ENCODE assay signal across 14 cellular contexts in the genomic region with DNA sequence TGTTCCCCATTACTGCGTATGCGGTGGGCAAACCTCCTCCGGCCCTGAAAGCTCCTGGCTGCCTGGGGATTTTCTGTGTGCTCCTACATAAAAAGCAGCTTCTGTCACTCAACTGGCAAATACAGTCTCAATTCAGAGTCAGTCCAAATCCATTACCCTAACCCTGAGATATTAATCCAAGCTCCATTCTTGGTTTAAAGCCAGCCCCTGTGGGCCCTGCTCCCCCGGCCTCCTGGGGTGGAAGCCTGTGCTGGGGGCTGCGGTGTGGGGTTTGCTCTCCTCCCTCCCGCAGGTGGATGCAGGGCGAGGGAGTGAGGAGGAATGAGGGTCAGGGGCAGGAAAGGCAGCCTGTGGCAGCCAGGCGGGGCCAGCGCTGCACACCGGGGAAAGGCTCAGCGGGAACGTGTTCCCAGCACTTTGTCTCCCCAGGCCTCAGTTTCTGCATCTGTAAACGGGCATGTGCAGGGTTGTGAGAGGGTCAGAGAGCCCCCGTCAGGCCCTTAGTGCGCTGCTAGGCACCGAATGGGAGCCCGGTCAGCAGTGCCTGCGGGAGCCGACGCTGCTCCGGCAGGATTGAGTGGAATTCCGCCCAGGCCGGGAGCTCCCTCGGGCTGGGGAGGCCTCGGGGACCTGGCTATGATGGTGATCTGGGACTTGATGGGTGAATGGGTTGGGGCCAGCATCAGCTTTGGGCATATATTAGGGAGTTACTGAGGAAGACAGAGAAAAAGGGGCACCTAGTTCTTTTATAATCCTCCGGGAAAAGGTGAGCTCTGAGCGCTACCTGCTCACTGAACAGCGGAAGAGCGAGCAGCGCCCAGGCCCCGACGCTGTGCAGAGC. TPM values are rescaled to one million over a fixed set of nuclear protein-coding genes. Genes with fewer than 3 reads are reported as not detected.
DNase-seq lines count a peak whose midpoint lies in the region; ATAC-seq and TF ChIP-seq lines count a peak whose summit lies in the region.
"Had no signal": no experiment of that assay in that cellular context is flagged by ENCODE, and none has a peak within 500 bp of the region (broad histone marks: within the 10 kb centered on the region; RNA-seq: fewer than 3 reads in every experiment).

No MANE protein-coding gene starts in this region.

- H3K14ac ChIP-seq in neuronal stem cell (ENCODE audit: low read length) = no peak overlapping the region

- H3K4me1 Mint-ChIP-seq in WTC11 = peaks cover 3% of the 10 kb centered on the region
- H3K4me1 Mint-ChIP-seq in activated naive CD8-positive, alpha-beta T cell treated with anti-CD3 and anti-CD28 coated beads, Interleukin-2, amount 50 U/mL, for 24 hours = peaks cover 8% of the 10 kb centered on the region
- peaks cover 2% of the 10 kb centered on the region for H3K4me1 Mint-ChIP-seq in activated CD4-positive, alpha-beta T cell treated with anti-CD3 and anti-CD28 coated beads for 36 hours

- peak overlapping the region; percentile 45 for H3K9ac ChIP-seq in neuronal stem cell (ENCODE audit: low read depth, low read length, poor library complexity)
- H3K9ac ChIP-seq: KMS-11 had no signal

- H2AFZ ChIP-seq in neuronal stem cell (ENCODE audit: low read length) = peak overlapping the region; percentile 36

- H3K18ac ChIP-seq in neuronal stem cell (ENCODE audit: low read length) = no peak overlapping the region

- no peak overlapping the region for H3K4ac ChIP-seq in neuronal stem cell (ENCODE audit: low read length)

- no peak overlapping the region for H2BK12ac ChIP-seq in neuronal stem cell (ENCODE audit: low read length)

- H2BK120ac ChIP-seq in neuronal stem cell (ENCODE audit: low read depth, low read length) = no peak overlapping the region

- no peak for TF ChIP-seq EP300 in transverse colon (IDR thresholded peaks at IDR 0.05; ENCODE audit: low read depth)

- H2BK15ac ChIP-seq in neuronal stem cell (ENCODE audit: low read length) = no peak overlapping the region

- DNase-seq in WTC11 (ENCODE audit: low spot score) (peak; percentile 11), neuronal stem cell (ENCODE audit: low spot score) (no peak), brain microvascular endothelial cell (no peak), transverse colon (no peak)
- no peak for DNase-seq in activated naive CD8-positive, alpha-beta T cell treated with anti-CD3 and anti-CD28 coated beads, Interleukin-2, amount 50 U/mL, for 24 hours
- no peak for DNase-seq in activated CD4-positive, alpha-beta T cell treated with anti-CD3 and anti-CD28 coated beads for 36 hours
- DNase-seq: COR-L47; NCI-H510A treated with DMSO at 0.1 percent for 48 hours; stimulated activated CD4-positive, alpha-beta T cell treated with anti-CD3 and anti-CD28 coated beads, Interleukin-12 subunit alpha, Interleukin-12 subunit beta, amount 100 ng/mL, for 4 hours; stimulated activated naive CD8-positive, alpha-beta T cell treated with anti-CD3 and anti-CD28 coated beads, Interleukin-15, Interleukin-2, amounts not matched to agents 100 U/mL and 50 U/mL, for 24 hours had no signal

- TF ChIP-seq POLR2A in transverse colon (IDR thresholded peaks at IDR 0.05) = no peak

- peaks cover 10% of the 10 kb centered on the region for H3K9me3 Mint-ChIP-seq in WTC11
- peaks cover 5% of the 10 kb centered on the region for H3K9me3 Mint-ChIP-seq in activated naive CD8-positive, alpha-beta T cell treated with anti-CD3 and anti-CD28 coated beads, Interleukin-2, amount 50 U/mL, for 24 hours
- peaks cover 3% of the 10 kb centered on the region for H3K9me3 Mint-ChIP-seq in activated CD4-positive, alpha-beta T cell treated with anti-CD3 and anti-CD28 coated beads for 36 hours (ENCODE audit: low read depth)
- H3K9me3 Mint-ChIP-seq: activated T-helper 2 cell treated with anti-CD3 and anti-CD28 coated beads, Interferon-gamma antibody, Interleukin-2, Interleukin-4, amounts not matched to agents 10 μg/mL and 5 μg/mL and 100 μg/mL, durations not matched to agents 14 hours and 24 hours and 36 hours had no signal

- H3K27me3 ChIP-seq in neuronal stem cell (ENCODE audit: control insufficient read depth in 3 of 3, insufficient read depth in 3 of 3, low read depth in 1 of 3, low read length in 3 of 3) = peaks cover 0 to 5% (median 3%) of the 10 kb centered on the region in 3 experiments
- H3K27me3 ChIP-seq in brain microvascular endothelial cell (replicated peaks) = peaks cover 4% of the 10 kb centered on the region
- H3K27me3 ChIP-seq in transverse colon = peaks cover 46% of the 10 kb centered on the region

- no peak overlapping the region for H3K4me3 Mint-ChIP-seq in WTC11
- H3K4me3 Mint-ChIP-seq in activated naive CD8-positive, alpha-beta T cell treated with anti-CD3 and anti-CD28 coated beads, Interleukin-2, amount 50 U/mL, for 24 hours = no peak overlapping the region
- no peak overlapping the region for H3K4me3 Mint-ChIP-seq in activated CD4-positive, alpha-beta T cell treated with anti-CD3 and anti-CD28 coated beads for 36 hours

- H3K4me3 ChIP-seq in neuronal stem cell (ENCODE audit: low read length in 2 of 2) = no peak overlapping the region
- no peak overlapping the region for H3K4me3 ChIP-seq in brain microvascular endothelial cell (ENCODE audit: low read depth, low read length)
- H3K4me3 ChIP-seq in transverse colon = no peak overlapping the region

- no CpG with 5 or more reads among the region's 32 CpGs for WGBS in neuronal stem cell (ENCODE audit: extremely low coverage in 2 of 2, insufficient read length in 2 of 2, insufficient replicate concordance in 1 of 2), 2 donors
- whole genome bisulfite sequencing in transverse colon (ENCODE audit: low coverage in 1 of 2), 2 donors = 66 to 84% methylated on average over 9 to 32 of the region's 32 CpGs

- peaks cover 22% of the 10 kb centered on the region for H3K27me3 Mint-ChIP-seq in WTC11 (ENCODE audit: low read depth)
- H3K27me3 Mint-ChIP-seq in activated naive CD8-positive, alpha-beta T cell treated with anti-CD3 and anti-CD28 coated beads, Interleukin-2, amount 50 U/mL, for 24 hours = peaks cover 29% of the 10 kb centered on the region
- H3K27me3 Mint-ChIP-seq in activated CD4-positive, alpha-beta T cell treated with anti-CD3 and anti-CD28 coated beads for 36 hours = peaks cover 6% of the 10 kb centered on the region

- H3K27ac ChIP-seq in neuronal stem cell (replicated peaks; ENCODE audit: low read length) = no peak overlapping the region
- H3K27ac ChIP-seq in brain microvascular endothelial cell = no peak overlapping the region
- H3K27ac ChIP-seq in transverse colon = no peak overlapping the region
- H3K27ac ChIP-seq: KMS-11 had no signal

- H3K4me1 ChIP-seq in neuronal stem cell (ENCODE audit: control insufficient read depth in 2 of 2, insufficient read depth in 1 of 2, low read depth in 1 of 2, low read length in 2 of 2) = peaks cover 5 to 6% of the 10 kb centered on the region in 2 donors
- H3K4me1 ChIP-seq in transverse colon = peaks cover 0 to 11% (median 8%) of the 10 kb centered on the region in 4 donors

- CTCF ChIA-PET in WTC11 (lab: Charles Lee) = interaction anchor here (1.2 to 2.0 kb wide), 3 partner anchors 32 to 194 kb away, joined by 4 to 17 read pairs (median 4); no protein-coding TSS in a partner anchor
- CTCF ChIA-PET in activated CD4-positive, alpha-beta T cell treated with anti-CD3 and anti-CD28 coated beads for 36 hours (lab: Charles Lee) = interaction anchor here (1.1 kb wide), 1 partner anchor 180 kb away, joined by 3 read pairs; no protein-coding TSS in a partner anchor

- H3K4me2 ChIP-seq in neuronal stem cell (ENCODE audit: insufficient read depth, low read length, poor library complexity, severe bottlenecking) = no peak overlapping the region
- H3K4me2 ChIP-seq: KMS-11 had no signal

- ATAC-seq in GM18508 (IDR thresholded peaks at IDR 0.05; ENCODE audit: insufficient read depth, unreplicated experiment) (peak; percentile 82), HG02938 (IDR thresholded peaks at IDR 0.05; ENCODE audit: unreplicated experiment) (peak; percentile 81), WTC11 (no peak)
- ATAC-seq in activated naive CD8-positive, alpha-beta T cell treated with anti-CD3 and anti-CD28 coated beads, Interleukin-2, amount 50 U/mL, for 24 hours = no peak
- ATAC-seq in activated CD4-positive, alpha-beta T cell treated with anti-CD3 and anti-CD28 coated beads for 36 hours = no peak

- in situ Hi-C loops in brain microvascular endothelial cell (cut with HindIII; ENCODE audit: low pct_ligation_motif_present, low sequenced_read_pairs) = no loop called here
- in situ Hi-C loops in transverse colon (cut with MboI; ENCODE audit: low pct_ligation_motif_present in 1 of 4, low pct_unique_long_range_greater_than_20kb in 1 of 4, low sequenced_read_pairs in 3 of 4) = no loop called here

- no peak overlapping the region for H4K91ac ChIP-seq in neuronal stem cell (ENCODE audit: low read depth, low read length, poor library complexity)

- H3K27ac Mint-ChIP-seq in WTC11 = no peak overlapping the region
- H3K27ac Mint-ChIP-seq in activated naive CD8-positive, alpha-beta T cell treated with anti-CD3 and anti-CD28 coated beads, Interleukin-2, amount 50 U/mL, for 24 hours = no peak overlapping the region
- H3K27ac Mint-ChIP-seq in activated CD4-positive, alpha-beta T cell treated with anti-CD3 and anti-CD28 coated beads for 36 hours = no peak overlapping the region
- H3K27ac Mint-ChIP-seq: activated T-helper 2 cell treated with anti-CD3 and anti-CD28 coated beads, Interferon-gamma antibody, Interleukin-2, Interleukin-4, amounts not matched to agents 10 μg/mL and 5 μg/mL and 100 μg/mL, durations not matched to agents 14 hours and 24 hours and 36 hours had no signal

- H2BK5ac ChIP-seq in neuronal stem cell (ENCODE audit: low read length) = peak overlapping the region; percentile 4

- H2AK5ac ChIP-seq in neuronal stem cell (ENCODE audit: low read depth, low read length) = peak overlapping the region; percentile 78

- no peak overlapping the region for H4K8ac ChIP-seq in neuronal stem cell (ENCODE audit: low read depth, low read length)

- H3K79me1 ChIP-seq in neuronal stem cell (ENCODE audit: low read depth, low read length) = no peaks in the 10 kb centered on the region

- H3K9me3 ChIP-seq in neuronal stem cell (replicated peaks in 1 of 2; ENCODE audit: control insufficient read depth in 2 of 2, insufficient read depth in 1 of 2, low read depth in 1 of 2, low read length in 2 of 2) = peaks cover 0 to 12% of the 10 kb centered on the region in 2 donors
- no peaks in the 10 kb centered on the region for H3K9me3 ChIP-seq in transverse colon

- intact Hi-C loops in activated CD4-positive, alpha-beta T cell treated with anti-CD3 and anti-CD28 coated beads for 36 hours (cut with DNase I, micrococcal nuclease) = no loop called here
- intact Hi-C loops in transverse colon (cut with DNase I; ENCODE audit: low total_unique reads) = no loop called here

- H3K36me3 ChIP-seq in neuronal stem cell (replicated peaks in 1 of 2; ENCODE audit: control insufficient read depth in 2 of 2, insufficient read depth in 2 of 2, low read length in 2 of 2) = no peaks in the 10 kb centered on the region
- no peaks in the 10 kb centered on the region for H3K36me3 ChIP-seq in brain microvascular endothelial cell (replicated peaks)
- H3K36me3 ChIP-seq in transverse colon = no peaks in the 10 kb centered on the region

- H3K23ac ChIP-seq in neuronal stem cell (ENCODE audit: low read depth, low read length, poor library complexity) = peak overlapping the region; percentile 5

- TF ChIP-seq CTCF in WTC11 (IDR thresholded peaks at IDR 0.05) (no peak), brain microvascular endothelial cell (IDR thresholded peaks at IDR 0.05; ENCODE audit: low read depth, low read length, missing control alignments) (no peak), transverse colon (IDR thresholded peaks at IDR 0.05) (no peak)

- POLR2A ChIA-PET in WTC11 (lab: Charles Lee) = no interaction called here
- POLR2A ChIA-PET in activated CD4-positive, alpha-beta T cell treated with anti-CD3 and anti-CD28 coated beads for 36 hours (lab: Charles Lee) = no interaction called here

- peaks cover 8% of the 10 kb centered on the region for H3K36me3 Mint-ChIP-seq in WTC11
- H3K36me3 Mint-ChIP-seq in activated naive CD8-positive, alpha-beta T cell treated with anti-CD3 and anti-CD28 coated beads, Interleukin-2, amount 50 U/mL, for 24 hours (ENCODE audit: low read depth) = peaks cover 4% of the 10 kb centered on the region
- H3K36me3 Mint-ChIP-seq in activated CD4-positive, alpha-beta T cell treated with anti-CD3 and anti-CD28 coated beads for 36 hours (ENCODE audit: low read depth) = peaks cover 5% of the 10 kb centered on the region

RNA-seq across cellular contexts. Expression of a gene that starts 6.3 kb away (rescaled TPM):
- total RNA-seq in WTC11 (2021) (21.0 to 24.7 TPM (median 24.2 TPM) in 3 replicates), transverse colon (10 to 100 TPM; 12.4 to 77.4 (median 17.3) TPM)
- 26.5 TPM for polyA plus RNA-seq in neuronal stem cell (2013, experiment 1 of 2)
- 27.6 TPM for polyA plus RNA-seq in neuronal stem cell (2013, experiment 2 of 2)
- 1 to 10 TPM; 8.0 to 9.4 TPM for total RNA-seq in activated CD4-positive, alpha-beta T cell treated with anti-CD3 and anti-CD28 coated beads for 36 hours

RNA-seq across cellular contexts. Expression of a gene that starts 37.6 kb away (rescaled TPM):
- total RNA-seq in WTC11 (2021) (0.98 to 1.1 TPM (median 0.99 TPM) in 3 replicates), transverse colon (1 to 10 TPM in 1 of 4 donors, under 1 TPM in 2, not detected in 1; 0.68 to 1.3 (median 0.80) TPM)
- polyA plus RNA-seq in neuronal stem cell (2013, experiment 1 of 2) = 0.13 TPM
- polyA plus RNA-seq in neuronal stem cell (2013, experiment 2 of 2) = 0.12 TPM
- under 1 TPM; 0.46 to 0.69 TPM for total RNA-seq in activated CD4-positive, alpha-beta T cell treated with anti-CD3 and anti-CD28 coated beads for 36 hours

Comparison
In these comparisons a context has a peak if more than half of its experiments do, and no peak if none do; other contexts are left out.
1. ATAC-seq: peak in GM18508 (single experiment) and HG02938 (single experiment); none in WTC11 (single experiment), activated naive CD8-positive, alpha-beta T cell treated with anti-CD3 and anti-CD28 coated beads, Interleukin-2, amount 50 U/mL, for 24 hours (single experiment) and activated CD4-positive, alpha-beta T cell treated with anti-CD3 and anti-CD28 coated beads for 36 hours (single experiment).